In genomic region chrX:47936224-47936939, GRCh38 we compare ENCODE assay signal across 11 cellular contexts.
DNase-seq lines count a peak whose midpoint lies in the region; ATAC-seq and TF ChIP-seq lines count a peak whose summit lies in the region.
"Had no signal": no experiment of that assay in that cellular context is flagged by ENCODE, and none has a peak within 500 bp of the region (broad histone marks: within the 10 kb centered on the region; RNA-seq: fewer than 3 reads in every experiment).

No MANE protein-coding gene starts in this region.

- H3F3A ChIP-seq in GM23338 (replicated peaks; ENCODE audit: low read depth) = no peaks in the 10 kb centered on the region

- H3K27me3 Mint-ChIP-seq in CD4-positive, alpha-beta T cell = no peaks in the 10 kb centered on the region
- H3K27me3 Mint-ChIP-seq in GM23338 (ENCODE audit: insufficient read depth, low read depth, poor library complexity) = no peaks in the 10 kb centered on the region
- no peaks in the 10 kb centered on the region for H3K27me3 Mint-ChIP-seq in activated CD4-positive, alpha-beta T cell treated with anti-CD3 and anti-CD28 coated beads, Interleukin-2, amount 10 ng/mL, durations not matched to agents 7 days and 5 days

- no peaks in the 10 kb centered on the region for H3K36me3 Mint-ChIP-seq in CD4-positive, alpha-beta T cell (ENCODE audit: low read depth)
- H3K36me3 Mint-ChIP-seq in GM23338 (ENCODE audit: low read depth) = no peaks in the 10 kb centered on the region
- no peaks in the 10 kb centered on the region for H3K36me3 Mint-ChIP-seq in activated CD4-positive, alpha-beta T cell treated with anti-CD3 and anti-CD28 coated beads, Interleukin-2, amount 10 ng/mL, durations not matched to agents 7 days and 5 days (ENCODE audit: low read depth)

- no peak overlapping the region for H2AFZ ChIP-seq in GM23338

- peak overlapping the region; percentile 85 for H3K4me3 Mint-ChIP-seq in CD4-positive, alpha-beta T cell
- peak overlapping the region; percentile 59 for H3K4me3 Mint-ChIP-seq in GM23338
- H3K4me3 Mint-ChIP-seq in activated CD4-positive, alpha-beta T cell treated with anti-CD3 and anti-CD28 coated beads, Interleukin-2, amount 10 ng/mL, durations not matched to agents 7 days and 5 days = peak overlapping the region; percentile 63

- no peaks in the 10 kb centered on the region for H3K36me3 ChIP-seq in GM23338 (ENCODE audit: insufficient read depth)
- H3K36me3 ChIP-seq: ovary had no signal

- H3K4me1 ChIP-seq in GM23338 (ENCODE audit: insufficient read depth) = peaks cover 8% of the 10 kb centered on the region; the same call in 1 of the 2 replicates

- H3K27me3 ChIP-seq in CD4-positive, alpha-beta T cell (ENCODE audit: control insufficient read depth, insufficient read depth, low read length) = no peaks in the 10 kb centered on the region
- H3K27me3 ChIP-seq in GM23338 (ENCODE audit: insufficient read depth) = no peaks in the 10 kb centered on the region
- H3K27me3 ChIP-seq: ovary had no signal

- no peak for DNase-seq in CD4-positive, alpha-beta T cell
- peak; percentile 57 for DNase-seq in GM23338 (ENCODE audit: low spot score)
- DNase-seq in activated CD4-positive, alpha-beta T cell treated with anti-CD3 and anti-CD28 coated beads, Interleukin-2, amount 10 ng/mL, durations not matched to agents 7 days and 5 days = peak; percentile 6
- DNase-seq in kidney tubule cell (ENCODE audit: low spot score) = peak; percentile 3
- no peak for DNase-seq in T1000 (lab: John Stamatoyannopoulos, UW)
- no peak for DNase-seq in AML-193 (lab: John Stamatoyannopoulos, UW)
- DNase-seq in effector CD8-positive, alpha-beta T cell (lab: John Stamatoyannopoulos, UW) = no peak
- DNase-seq: NCI-H446 treated with DMSO at 0.1 percent for 48 hours, ovary had no signal

- no peaks in the 10 kb centered on the region for H3K9me2 ChIP-seq in GM23338 (ENCODE audit: insufficient read depth)

- peak; percentile 37 for ATAC-seq in CD4-positive, alpha-beta T cell (ENCODE audit: poor library complexity)
- ATAC-seq in GM23338 (peak; percentile 84), HG03342 (IDR thresholded peaks at IDR 0.05; ENCODE audit: unreplicated experiment) (no peak)

- CTCF ChIA-PET in CD4-positive, alpha-beta T cell (lab: Charles Lee) = no interaction called here
- CTCF ChIA-PET in activated CD4-positive, alpha-beta T cell treated with anti-CD3 and anti-CD28 coated beads, Interleukin-2, amount 10 ng/mL, durations not matched to agents 7 days and 5 days (lab: Charles Lee) = interaction anchor here (0.7 kb wide), 1 partner anchor 89 kb away, joined by 3 read pairs; no protein-coding TSS in a partner anchor

- no peaks in the 10 kb centered on the region for H3K9me3 Mint-ChIP-seq in CD4-positive, alpha-beta T cell
- H3K9me3 Mint-ChIP-seq in GM23338 = no peaks in the 10 kb centered on the region; the same call in 2 of the 3 replicates
- H3K9me3 Mint-ChIP-seq in activated CD4-positive, alpha-beta T cell treated with anti-CD3 and anti-CD28 coated beads, Interleukin-2, amount 10 ng/mL, durations not matched to agents 7 days and 5 days = no peaks in the 10 kb centered on the region

- H3K4me2 ChIP-seq in GM23338 = peak overlapping the region; percentile 56

- TF ChIP-seq CTCF in CD4-positive, alpha-beta T cell (IDR thresholded peaks at IDR 0.05) = no peak
- no peak for TF ChIP-seq CTCF in GM23338 (conservative IDR thresholded peaks at IDR 0.05; ENCODE audit: low read depth in 2 of 2)

- POLR2A ChIA-PET in CD4-positive, alpha-beta T cell (lab: Charles Lee) = interaction anchor here (0.6 to 0.8 kb wide), 2 partner anchors 35 to 85 kb away, joined by 3 read pairs; no protein-coding TSS in a partner anchor
- POLR2A ChIA-PET in activated CD4-positive, alpha-beta T cell treated with anti-CD3 and anti-CD28 coated beads, Interleukin-2, amount 10 ng/mL, durations not matched to agents 7 days and 5 days (lab: Charles Lee) = no interaction called here

- H3K27ac Mint-ChIP-seq in CD4-positive, alpha-beta T cell = no peak overlapping the region
- H3K27ac Mint-ChIP-seq in GM23338 = peak overlapping the region; percentile 81
- peak overlapping the region; percentile 83 for H3K27ac Mint-ChIP-seq in activated CD4-positive, alpha-beta T cell treated with anti-CD3 and anti-CD28 coated beads, Interleukin-2, amount 10 ng/mL, durations not matched to agents 7 days and 5 days

- peak overlapping the region; percentile 39 for H3K4me3 ChIP-seq in GM23338
- H3K4me3 ChIP-seq: ovary had no signal

- no peaks in the 10 kb centered on the region for H3K79me2 ChIP-seq in GM23338 (replicated peaks; ENCODE audit: insufficient read depth)

- H4K20me1 ChIP-seq in GM23338 (replicated peaks; ENCODE audit: insufficient read depth) = no peaks in the 10 kb centered on the region

- intact Hi-C loops in CD4-positive, alpha-beta T cell (cut with DNase I, micrococcal nuclease) = no loop called here

- H3K9me3 ChIP-seq in CD4-positive, alpha-beta T cell (ENCODE audit: control insufficient read depth, low read length) = no peaks in the 10 kb centered on the region
- H3K9me3 ChIP-seq: ovary had no signal

- H3K27ac ChIP-seq in CD4-positive, alpha-beta T cell (ENCODE audit: low read depth, low read length) = no peak overlapping the region
- H3K27ac ChIP-seq in GM23338 (ENCODE audit: low read depth) = no peak overlapping the region
- H3K27ac ChIP-seq: epithelial cell of prostate, ovary had no signal

- peaks cover 8% of the 10 kb centered on the region for H3K4me1 Mint-ChIP-seq in CD4-positive, alpha-beta T cell (ENCODE audit: low read depth)
- H3K4me1 Mint-ChIP-seq in GM23338 = peaks cover 15% of the 10 kb centered on the region
- H3K4me1 Mint-ChIP-seq in activated CD4-positive, alpha-beta T cell treated with anti-CD3 and anti-CD28 coated beads, Interleukin-2, amount 10 ng/mL, durations not matched to agents 7 days and 5 days = peaks cover 9% of the 10 kb centered on the region

TF ChIP-seq in GM23338, 12 proteins besides CTCF, POLR2A, EP300 and RAD21:
- TF ChIP-seq CREB1 (CRISPR knock-in tag; IDR thresholded peaks at IDR 0.05; ENCODE audit: low read depth) (no peak), JUNB (IDR thresholded peaks at IDR 0.05; ENCODE audit: unreplicated experiment) (no peak), REST (IDR thresholded peaks at IDR 0.05; ENCODE audit: unreplicated experiment) (no peak), ZNF331 (CRISPR knock-in tag; IDR thresholded peaks at IDR 0.05; ENCODE audit: low read depth) (no peak), EZH2phosphoT487 (IDR thresholded peaks at IDR 0.05; ENCODE audit: unreplicated experiment) (no peak), EZH2 (IDR thresholded peaks at IDR 0.05; ENCODE audit: low read depth, unreplicated experiment) (no peak), ZNF114 (CRISPR knock-in tag; IDR thresholded peaks at IDR 0.05) (no peak), ETS1 (IDR thresholded peaks at IDR 0.05) (no peak)
TF ChIP-seq in GM23338: peak in this region for 0.

Comparison
In these comparisons a context has a peak if more than half of its experiments do, and no peak if none do; other contexts are left out.
1. DNase-seq: peak in GM23338 (single experiment), activated CD4-positive, alpha-beta T cell treated with anti-CD3 and anti-CD28 coated beads, Interleukin-2, amount 10 ng/mL, durations not matched to agents 7 days and 5 days (single experiment) and kidney tubule cell (single experiment); none in CD4-positive, alpha-beta T cell (0 of 10), T1000 (single experiment), AML-193 (0 of 2) and effector CD8-positive, alpha-beta T cell (single experiment).
2. Peak in every context shown above with its lines, with median percentiles within 50 percentile points of each other: H3K4me3 Mint-ChIP-seq.